In the genomic region with DNA sequence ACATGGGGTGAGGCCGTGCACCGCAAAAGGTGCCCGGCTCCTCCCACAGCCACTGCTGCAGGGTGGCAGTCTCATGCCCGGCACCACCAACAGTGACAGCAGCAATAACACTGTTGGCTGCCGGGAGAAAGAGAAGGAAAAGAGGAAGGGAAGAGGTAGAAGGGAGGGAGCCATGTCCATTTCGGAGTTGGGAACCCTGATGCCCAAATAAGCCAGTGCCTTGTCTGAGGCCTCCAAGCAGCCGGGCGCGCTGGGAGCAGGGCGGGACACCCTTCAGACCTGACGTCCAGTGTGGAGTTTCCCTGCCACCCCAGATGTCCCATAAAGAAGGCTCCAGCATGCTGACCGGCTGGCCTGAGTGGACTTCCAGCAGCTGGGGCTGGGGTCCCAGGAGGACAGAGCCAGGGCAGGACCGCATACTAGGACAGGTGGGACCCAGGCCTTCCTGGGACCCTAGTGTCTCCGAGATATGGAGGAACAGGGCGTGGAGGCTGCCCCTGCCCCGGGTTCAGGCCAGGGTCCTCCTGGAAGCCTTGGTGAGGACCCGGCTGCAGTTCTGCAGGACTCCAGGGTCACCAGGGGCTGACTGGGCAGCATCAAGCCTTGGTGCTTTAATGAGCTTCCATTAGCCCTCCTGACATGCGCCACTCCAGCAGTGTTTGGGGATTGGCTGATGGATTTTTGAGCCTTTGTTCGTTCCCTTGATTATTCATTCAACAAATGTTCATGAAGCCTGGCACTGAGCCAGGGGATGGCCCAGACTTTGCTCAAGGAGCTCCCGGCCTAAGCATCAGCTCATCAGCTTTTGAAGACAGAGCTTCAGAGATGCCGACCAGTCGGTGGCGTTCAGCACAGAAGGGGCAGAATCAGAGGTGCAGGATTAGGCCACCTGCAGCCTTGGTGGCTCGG, we compare ENCODE assay signal across 10 cellular contexts.
DNase-seq lines count a peak whose midpoint lies in the region; ATAC-seq and TF ChIP-seq lines count a peak whose summit lies in the region.
"Had no signal": no experiment of that assay in that cellular context is flagged by ENCODE, and none has a peak within 500 bp of the region (broad histone marks: within the 10 kb centered on the region; RNA-seq: fewer than 3 reads in every experiment).

No MANE protein-coding gene starts in this region.

- H3K27me3 ChIP-seq in Peyer's patch (no peaks in the 10 kb centered on the region), breast epithelium (no peaks in the 10 kb centered on the region)
- H3K27me3 ChIP-seq: tibial artery had no signal

- H3K27ac ChIP-seq in Peyer's patch (peak overlapping the region in 3 of 4 donors; percentile 56 to 91 (median 90)), breast epithelium (no peak overlapping the region)
- H3K27ac ChIP-seq: tibial artery had no signal

- POLR2A ChIA-PET in activated CD4-positive, alpha-beta memory T cell treated with anti-CD3 and anti-CD28 coated beads, Interleukin-2, amount 10 ng/mL, durations not matched to agents 7 days and 5 days (lab: Charles Lee) = no interaction called here

- H3K4me3 Mint-ChIP-seq in activated CD4-positive, alpha-beta memory T cell treated with anti-CD3 and anti-CD28 coated beads, Interleukin-2, amount 10 ng/mL, durations not matched to agents 7 days and 5 days = no peak overlapping the region

- no peak overlapping the region for H3K27ac Mint-ChIP-seq in activated CD4-positive, alpha-beta memory T cell treated with anti-CD3 and anti-CD28 coated beads, Interleukin-2, amount 10 ng/mL, durations not matched to agents 7 days and 5 days

- no peaks in the 10 kb centered on the region for H3K9me3 Mint-ChIP-seq in activated CD4-positive, alpha-beta memory T cell treated with anti-CD3 and anti-CD28 coated beads, Interleukin-2, amount 10 ng/mL, durations not matched to agents 7 days and 5 days

- peak overlapping the region in 2 of 4 donors; percentile 5 to 34 for H3K4me3 ChIP-seq in Peyer's patch
- no peak overlapping the region for H3K4me3 ChIP-seq in breast epithelium
- H3K4me3 ChIP-seq: tibial artery had no signal

- ATAC-seq in GM18870 (IDR thresholded peaks at IDR 0.05; ENCODE audit: unreplicated experiment) = no peak

- intact Hi-C loops in breast epithelium (cut with DNase I; ENCODE audit: low total_unique reads) = no loop called here

- TF ChIP-seq POLR2A in Peyer's patch (IDR thresholded peaks at IDR 0.05) = no peak
- TF ChIP-seq POLR2A in breast epithelium (IDR thresholded peaks at IDR 0.05) = no peak

- peaks cover 4% of the 10 kb centered on the region for H3K27me3 Mint-ChIP-seq in activated CD4-positive, alpha-beta memory T cell treated with anti-CD3 and anti-CD28 coated beads, Interleukin-2, amount 10 ng/mL, durations not matched to agents 7 days and 5 days

- DNase-seq in activated CD4-positive, alpha-beta T cell treated with anti-CD3 and anti-CD28 coated beads for 48 hours = peak; percentile 13
- no peak for DNase-seq in activated CD4-positive, alpha-beta T cell treated with anti-CD3 and anti-CD28 coated beads, Interleukin-2, amount 50 U/mL, for 4 hours
- DNase-seq in Peyer's patch (peak; percentile 22 to 85 (median 81)), fibroblast of the conjunctiva (ENCODE audit: low read depth) (peak; percentile 8), renal cortical epithelial cell (ENCODE audit: low read depth) (peak; percentile 43), breast epithelium (ENCODE audit: low spot score in 2 of 2) (no peak)
- DNase-seq in activated CD4-positive, alpha-beta memory T cell treated with anti-CD3 and anti-CD28 coated beads, Interleukin-2, amount 10 ng/mL, durations not matched to agents 7 days and 5 days = no peak
- DNase-seq: cerebellar nuclear complex, tibial artery had no signal

- CTCF ChIA-PET in activated CD4-positive, alpha-beta memory T cell treated with anti-CD3 and anti-CD28 coated beads, Interleukin-2, amount 10 ng/mL, durations not matched to agents 7 days and 5 days (lab: Charles Lee) = interaction anchor here (0.6 to 1.4 kb wide), 2 partner anchors 31 to 37 kb away, joined by 3 to 4 read pairs; no protein-coding TSS in a partner anchor

- no peaks in the 10 kb centered on the region for H3K9me3 ChIP-seq in Peyer's patch
- H3K9me3 ChIP-seq in breast epithelium = no peaks in the 10 kb centered on the region
- H3K9me3 ChIP-seq: tibial artery had no signal

- TF ChIP-seq CTCF in Peyer's patch (IDR thresholded peaks at IDR 0.05) (no peak), breast epithelium (IDR thresholded peaks at IDR 0.05) (no peak)

- no peaks in the 10 kb centered on the region for H3K36me3 Mint-ChIP-seq in activated CD4-positive, alpha-beta memory T cell treated with anti-CD3 and anti-CD28 coated beads, Interleukin-2, amount 10 ng/mL, durations not matched to agents 7 days and 5 days (ENCODE audit: low read depth)

- H3K4me1 ChIP-seq in Peyer's patch (peaks cover 0 to 27% (median 3%) of the 10 kb centered on the region in 4 donors), breast epithelium (no peaks in the 10 kb centered on the region)

- peaks cover 5% of the 10 kb centered on the region for H3K4me1 Mint-ChIP-seq in activated CD4-positive, alpha-beta memory T cell treated with anti-CD3 and anti-CD28 coated beads, Interleukin-2, amount 10 ng/mL, durations not matched to agents 7 days and 5 days

- H3K36me3 ChIP-seq in Peyer's patch (no peaks in the 10 kb centered on the region), breast epithelium (no peaks in the 10 kb centered on the region)
- H3K36me3 ChIP-seq: tibial artery had no signal

Comparison
In these comparisons a context has a peak if more than half of its experiments do, and no peak if none do; other contexts are left out.
1. DNase-seq: peak in activated CD4-positive, alpha-beta T cell treated with anti-CD3 and anti-CD28 coated beads for 48 hours (single experiment), Peyer's patch (3 of 3), fibroblast of the conjunctiva (single experiment) and renal cortical epithelial cell (single experiment); none in activated CD4-positive, alpha-beta T cell treated with anti-CD3 and anti-CD28 coated beads, Interleukin-2, amount 50 U/mL, for 4 hours (0 of 2), breast epithelium (0 of 2) and activated CD4-positive, alpha-beta memory T cell treated with anti-CD3 and anti-CD28 coated beads, Interleukin-2, amount 10 ng/mL, durations not matched to agents 7 days and 5 days (single experiment).
2. H3K27ac ChIP-seq: peak in Peyer's patch (3 of 4); none in breast epithelium (0 of 2).